ENCODE assay signal across 8 cellular contexts in the genomic region with DNA sequence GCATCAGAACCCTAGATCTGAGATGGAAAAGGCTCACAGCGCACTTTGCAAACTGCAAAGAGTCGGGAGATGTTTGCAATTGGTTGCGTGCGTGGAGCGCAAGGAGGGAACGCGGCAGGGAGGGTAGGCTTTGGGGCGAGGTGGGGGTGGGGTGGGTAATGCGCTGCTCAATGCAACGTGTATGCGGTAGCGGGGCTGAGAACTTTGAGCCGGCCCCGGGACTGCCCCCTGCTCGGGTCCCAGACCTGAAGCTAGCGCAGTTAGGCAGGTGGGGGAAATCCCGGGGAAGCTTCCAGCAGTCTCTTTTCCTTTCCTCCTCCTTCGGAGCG. TPM values are rescaled to one million over a fixed set of nuclear protein-coding genes. Genes with fewer than 3 reads are reported as not detected.
DNase-seq lines count a peak whose midpoint lies in the region; ATAC-seq and TF ChIP-seq lines count a peak whose summit lies in the region.

No MANE protein-coding gene starts in this region.

- peak overlapping the region; percentile 64 to 84 (median 73) for H3K4me3 ChIP-seq in BLaER1 treated with 17β-estradiol and CSF1 and Interleukin-3, amounts not matched to agents 10 nM and 100 nM
- peak overlapping the region; percentile 74 for H3K4me3 ChIP-seq in OCI-LY1 (ENCODE audit: low read depth, low read length, poor library complexity, severe bottlenecking)
- H3K4me3 ChIP-seq in colonic mucosa, result peak overlapping the region; percentile 51
- peak overlapping the region; percentile 67 for H3K4me3 ChIP-seq in mesodermal cell (ENCODE audit: extremely low read depth, insufficient read depth, low read length, poor library complexity, severe bottlenecking)

- ATAC-seq in GM21737 (IDR thresholded peaks at IDR 0.05; ENCODE audit: unreplicated experiment), result peak; percentile 21

- H3K4me2 ChIP-seq in BLaER1 treated with 17β-estradiol and CSF1 and Interleukin-3, amounts not matched to agents 10 nM and 100 nM, result peak overlapping the region; percentile 99 to 100 (median 100)
- H3K4me2 ChIP-seq in OCI-LY1 (ENCODE audit: low read length), result peak overlapping the region; percentile 96

- no peaks in the 10 kb centered on the region for H3K79me2 ChIP-seq in OCI-LY1 (ENCODE audit: insufficient read depth, low read length)

- peaks cover 27 to 62% (median 55%) of the 10 kb centered on the region in 10 experiments for H3K4me1 ChIP-seq in BLaER1 treated with 17β-estradiol and CSF1 and Interleukin-3, amounts not matched to agents 10 nM and 100 nM
- peaks cover 27% of the 10 kb centered on the region for H3K4me1 ChIP-seq in OCI-LY1 (ENCODE audit: insufficient read depth, low read length, severe bottlenecking)
- H3K4me1 ChIP-seq in colonic mucosa, result peaks cover 12% of the 10 kb centered on the region
- H3K4me1 ChIP-seq in mesodermal cell (ENCODE audit: control insufficient read depth, insufficient read depth, low read length, poor library complexity, severe bottlenecking), result peaks cover 10% of the 10 kb centered on the region

- H4K20me1 ChIP-seq in BLaER1 treated with 17β-estradiol and CSF1 and Interleukin-3, amounts not matched to agents 10 nM and 100 nM, result peaks cover 0 to 32% (median 11%) of the 10 kb centered on the region in 11 experiments; a peak in 15 of 22 replicates
- no peaks in the 10 kb centered on the region for H4K20me1 ChIP-seq in OCI-LY1 (ENCODE audit: insufficient read depth, low read length)

- WGBS in mesodermal cell (ENCODE audit: insufficient coverage in 2 of 2), 2 experiments, result 1 to 2% methylated on average over 16 of the region's 19 CpGs

- no peak for TF ChIP-seq CTCF in OCI-LY1 (IDR thresholded peaks at IDR 0.05; ENCODE audit: low read length)
- TF ChIP-seq CTCF in colonic mucosa (IDR thresholded peaks at IDR 0.05), result no peak

- H3K27ac ChIP-seq in BLaER1 treated with 17β-estradiol and CSF1 and Interleukin-3, amounts not matched to agents 10 nM and 100 nM, result peak overlapping the region; percentile 71 to 99 (median 86)
- H3K27ac ChIP-seq in OCI-LY1 (ENCODE audit: low read depth, low read length, poor library complexity, severe bottlenecking) (peak overlapping the region; percentile 19), colonic mucosa (peak overlapping the region; percentile 78), mesodermal cell (ENCODE audit: low read depth, low read length, severe bottlenecking) (peak overlapping the region; percentile 99)

- H2AFZ ChIP-seq in OCI-LY1 (ENCODE audit: low read length), result no peak overlapping the region

- H3K9me3 ChIP-seq in BLaER1 treated with 17β-estradiol and CSF1 and Interleukin-3, amounts not matched to agents 10 nM and 100 nM (replicated peaks in 1 of 11), result no peaks in the 10 kb centered on the region
- H3K9me3 ChIP-seq in OCI-LY1 (ENCODE audit: low read length) (no peaks in the 10 kb centered on the region), colonic mucosa (no peaks in the 10 kb centered on the region), mesodermal cell (ENCODE audit: control insufficient read depth, low read length) (no peaks in the 10 kb centered on the region)

- H3F3A ChIP-seq in OCI-LY1 (ENCODE audit: insufficient read depth, low read length), result no peaks in the 10 kb centered on the region

- H3K36me3 ChIP-seq in BLaER1 treated with 17β-estradiol and CSF1 and Interleukin-3, amounts not matched to agents 10 nM and 100 nM, result no peaks in the 10 kb centered on the region
- H3K36me3 ChIP-seq in OCI-LY1 (ENCODE audit: insufficient read depth, low read length) (no peaks in the 10 kb centered on the region), colonic mucosa (no peaks in the 10 kb centered on the region), mesodermal cell (ENCODE audit: control insufficient read depth, insufficient read depth, low read length) (no peaks in the 10 kb centered on the region)

- no peak for DNase-seq in colonic mucosa
- DNase-seq in activated gamma-delta T cell (lab: John Stamatoyannopoulos, UW), result no peak
- no peak for DNase-seq in SW 1271 (lab: John Stamatoyannopoulos, UW)
- no peak for DNase-seq in OCI-M1 (lab: John Stamatoyannopoulos, UW)

- H3K27me3 ChIP-seq in BLaER1 treated with 17β-estradiol and CSF1 and Interleukin-3, amounts not matched to agents 10 nM and 100 nM, result peaks cover 32 to 42% (median 35%) of the 10 kb centered on the region in 11 experiments
- H3K27me3 ChIP-seq in OCI-LY1 (ENCODE audit: insufficient read depth, low read length) (peaks cover 9% of the 10 kb centered on the region), colonic mucosa (no peaks in the 10 kb centered on the region)

- H3K9ac ChIP-seq in BLaER1 treated with 17β-estradiol and CSF1 and Interleukin-3, amounts not matched to agents 10 nM and 100 nM, result peak overlapping the region; percentile 74 to 97 (median 83)
- H3K9ac ChIP-seq in OCI-LY1 (ENCODE audit: low read length) (peak overlapping the region; percentile 56), colonic mucosa (ENCODE audit: low read depth in 2 of 2, low read length in 2 of 2) (peak overlapping the region; percentile 85 to 96)

- intact Hi-C loops in colonic mucosa (cut with DNase I), result no loop called here

- no peaks in the 10 kb centered on the region for H3K9me2 ChIP-seq in OCI-LY1 (ENCODE audit: low read depth, low read length)

RNA-seq across cellular contexts. Expression of a gene that starts 1.0 kb away (rescaled TPM):
- total RNA-seq in colonic mucosa, result 1 to 10 TPM; 1.5 to 3.4 TPM
- polyA plus RNA-seq in mesodermal cell (2013, experiment 1 of 2), result 2.4 TPM
- polyA plus RNA-seq in mesodermal cell (2013, experiment 2 of 2), result 3.2 TPM

RNA-seq across cellular contexts. Expression of a gene that starts 28.1 kb away (rescaled TPM):
- total RNA-seq in colonic mucosa, result 1 to 10 TPM; 4.9 to 8.4 TPM
- 59.0 TPM for polyA plus RNA-seq in mesodermal cell (2013, experiment 1 of 2)
- polyA plus RNA-seq in mesodermal cell (2013, experiment 2 of 2), result 55.5 TPM

RNA-seq across cellular contexts. Expression of a gene that starts 29.5 kb away (rescaled TPM):
- 1 to 10 TPM in 1 of 2 donors, under 1 TPM in 1; 0.67 to 1.7 TPM for total RNA-seq in colonic mucosa
- polyA plus RNA-seq in mesodermal cell (2013, experiment 1 of 2), result 1.8 TPM
- 2.5 TPM for polyA plus RNA-seq in mesodermal cell (2013, experiment 2 of 2)

RNA-seq across cellular contexts. Expression of a gene that starts 38.5 kb away (rescaled TPM):
- total RNA-seq in colonic mucosa, result 100 to 1,000 TPM; 236 to 261 TPM
- polyA plus RNA-seq in mesodermal cell (2013, experiment 1 of 2), result 126 TPM
- polyA plus RNA-seq in mesodermal cell (2013, experiment 2 of 2), result 106 TPM

RNA-seq across cellular contexts. Expression of a gene that starts 45.0 kb away (rescaled TPM):
- 10 to 100 TPM; 30.0 to 37.3 TPM for total RNA-seq in colonic mucosa
- 112 TPM for polyA plus RNA-seq in mesodermal cell (2013, experiment 1 of 2)
- 94.3 TPM for polyA plus RNA-seq in mesodermal cell (2013, experiment 2 of 2)

Comparison
In these comparisons a context has a peak if more than half of its experiments do, and no peak if none do; other contexts are left out.
1. H3K27ac ChIP-seq: peak in every context shown above with its lines; median percentile 99 in mesodermal cell; 86 in BLaER1 treated with 17β-estradiol and CSF1 and Interleukin-3, amounts not matched to agents 10 nM and 100 nM; 78 in colonic mucosa; 19 in OCI-LY1.